ENCODE assay signal across 14 cellular contexts in the genomic region with DNA sequence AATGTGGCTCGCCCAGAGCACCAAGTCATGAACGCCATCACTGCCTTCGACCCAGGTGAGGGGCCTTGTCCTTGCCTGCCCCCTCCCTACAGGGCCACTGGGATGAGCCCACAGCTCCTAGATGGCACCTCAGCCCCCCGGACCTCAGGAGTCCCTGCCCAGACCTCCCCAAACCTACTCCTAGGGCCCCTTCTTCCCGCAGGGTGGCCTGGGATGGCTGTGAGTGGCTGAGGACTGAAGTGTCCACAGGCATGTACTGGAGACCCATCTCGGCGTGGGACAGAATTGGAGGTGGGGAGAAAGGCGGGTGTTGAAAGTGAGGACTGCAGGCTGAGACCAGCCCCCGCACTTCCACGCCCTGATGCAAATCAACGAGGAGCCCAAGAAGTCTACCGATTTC. TPM values are rescaled to one million over a fixed set of nuclear protein-coding genes. Genes with fewer than 3 reads are reported as not detected.
DNase-seq lines count a peak whose midpoint lies in the region; ATAC-seq and TF ChIP-seq lines count a peak whose summit lies in the region.
"Had no signal": no experiment of that assay in that cellular context is flagged by ENCODE, and none has a peak within 500 bp of the region (broad histone marks: within the 10 kb centered on the region; RNA-seq: fewer than 3 reads in every experiment).

No MANE protein-coding gene starts in this region.

- intact Hi-C loops in IMR-90 (cut with micrococcal nuclease), result no loop called here
- intact Hi-C loops in sigmoid colon (cut with DNase I), result no loop called here
- intact Hi-C loops in head of caudate nucleus (cut with DNase I), result no loop called here

- CTCF ChIA-PET in IMR-90 (lab: Yijun Ruan, JAX), result no interaction called here

- peaks cover 12% of the 10 kb centered on the region for H3K4me1 ChIP-seq in IMR-90 (ENCODE audit: control insufficient read depth, insufficient read depth, low read length)
- peaks cover 16% of the 10 kb centered on the region for H3K4me1 ChIP-seq in RWPE2 (ENCODE audit: insufficient read depth, poor library complexity, severe bottlenecking)
- peaks cover 0 to 50% (median 6%) of the 10 kb centered on the region in 3 donors for H3K4me1 ChIP-seq in gastroesophageal sphincter
- peaks cover 0 to 40% (median 36%) of the 10 kb centered on the region in 4 donors for H3K4me1 ChIP-seq in sigmoid colon

- WGBS in IMR-90 (ENCODE audit: extremely low coverage in 2 of 2, insufficient read length in 1 of 2), 2 experiments, result no CpG with 5 or more reads among the region's 12 CpGs
- 67 to 77% methylated on average over 6 to 9 of the region's 12 CpGs for WGBS in gastroesophageal sphincter (ENCODE audit: low coverage in 1 of 2), 2 donors
- 60 to 87% methylated on average over 12 of the region's 12 CpGs for WGBS in sigmoid colon, 2 donors

- H3K9ac ChIP-seq in IMR-90 (ENCODE audit: low read depth, low read length), result no peak overlapping the region
- H3K9ac ChIP-seq: SK-N-SH had no signal

- in situ Hi-C loops in IMR-90 (cut with MboI; ENCODE audit: low sequenced_read_pairs), result loop anchor here (5.0 kb wide), 1 partner anchor 33 kb away; no protein-coding TSS in a partner anchor

- POLR2A ChIA-PET in IMR-90 (lab: Charles Lee; ENCODE audit: unreplicated experiment), result no interaction called here

- H3K79me1 ChIP-seq in IMR-90 (ENCODE audit: low read depth in 1 of 2, low read length in 2 of 2), result peaks cover 14 to 41% of the 10 kb centered on the region in 2 experiments; a peak in 3 of 4 replicates

- no TSS peak for BruUV-seq in IMR-90 (replicated peaks; lab: Mats Ljungman, UMichigan)

- H3K4me2 ChIP-seq in IMR-90 (ENCODE audit: low read depth, low read length), result no peak overlapping the region
- H3K4me2 ChIP-seq: SK-N-SH had no signal

- no peak overlapping the region for H3K18ac ChIP-seq in IMR-90 (ENCODE audit: low read depth, low read length)

- no peak for DNase-seq in IMR-90
- DNase-seq in RWPE2 (ENCODE audit: low spot score), result no peak
- no peak for DNase-seq in sigmoid colon
- no peak for DNase-seq in SK-N-DZ (ENCODE audit: low spot score)
- DNase-seq in head of caudate nucleus, result no peak
- DNase-seq in NCI-H2196 treated with DMSO at 0.1 percent for 48 hours (lab: John Stamatoyannopoulos, UW; ENCODE audit: unreplicated experiment), result no peak
- DNase-seq: C1 segment of cervical spinal cord, NCI-H1048, NCI-H1930, Peyer's patch, SK-N-SH had no signal

- H2BK15ac ChIP-seq in IMR-90 (ENCODE audit: low read depth, low read length), result no peak overlapping the region

- TF ChIP-seq RAD21 in IMR-90 (IDR thresholded peaks at IDR 0.05; ENCODE audit: low read length), result no peak

- H3K14ac ChIP-seq in IMR-90 (replicated peaks; ENCODE audit: low read depth, low read length), result peak overlapping the region; percentile 66; the same call in 1 of the 2 replicates

- H2BK5ac ChIP-seq in IMR-90 (ENCODE audit: low read depth, low read length, poor library complexity, severe bottlenecking), result no peak overlapping the region

- H3K36me3 ChIP-seq in IMR-90 (ENCODE audit: control insufficient read depth, insufficient read depth, low read length), result peaks cover 7% of the 10 kb centered on the region
- peaks cover 16% of the 10 kb centered on the region for H3K36me3 ChIP-seq in RWPE2 (ENCODE audit: low read depth)
- no peaks in the 10 kb centered on the region for H3K36me3 ChIP-seq in gastroesophageal sphincter
- no peaks in the 10 kb centered on the region for H3K36me3 ChIP-seq in sigmoid colon
- H3K36me3 ChIP-seq: Peyer's patch had no signal

- dilution Hi-C loops in IMR-90 (cut with HindIII; ENCODE audit: low sequenced_read_pairs, unreplicated experiment), result no loop called here

- H3K23ac ChIP-seq in IMR-90 (ENCODE audit: low read depth, low read length), result peak overlapping the region; percentile 82; the same call in 1 of the 2 replicates

- no peak for TF ChIP-seq CTCF in IMR-90 (conservative IDR thresholded peaks at IDR 0.05; ENCODE audit: low read depth, low read length)
- no peak for TF ChIP-seq CTCF in RWPE2 (IDR thresholded peaks at IDR 0.05; ENCODE audit: poor library complexity, severe bottlenecking)
- TF ChIP-seq CTCF in gastroesophageal sphincter (IDR thresholded peaks at IDR 0.05), result no peak
- TF ChIP-seq CTCF in sigmoid colon (IDR thresholded peaks at IDR 0.05), result no peak

- H2BK20ac ChIP-seq in IMR-90 (ENCODE audit: low read depth, low read length), result no peak overlapping the region

- H4K8ac ChIP-seq in IMR-90 (ENCODE audit: low read depth in 2 of 2, low read length in 2 of 2), result no peak overlapping the region

- H2AK9ac ChIP-seq in IMR-90 (replicated peaks; ENCODE audit: low read depth, low read length, poor library complexity), result no peak overlapping the region

- TF ChIP-seq EP300 in gastroesophageal sphincter (IDR thresholded peaks at IDR 0.05), result no peak
- no peak for TF ChIP-seq EP300 in sigmoid colon (IDR thresholded peaks at IDR 0.05)

- H3K4ac ChIP-seq in IMR-90 (ENCODE audit: low read depth, low read length), result peak overlapping the region; percentile 57

- H3K56ac ChIP-seq in IMR-90 (ENCODE audit: extremely low read depth, insufficient read depth, low read length), result no peak overlapping the region

- TF ChIP-seq POLR2A in IMR-90 (IDR thresholded peaks at IDR 0.05; ENCODE audit: low read depth, low read length) (no peak), gastroesophageal sphincter (IDR thresholded peaks at IDR 0.05) (no peak), sigmoid colon (IDR thresholded peaks at IDR 0.05) (no peak)

- no peak overlapping the region for H2AK5ac ChIP-seq in IMR-90 (ENCODE audit: low read depth, low read length)

- H3K27me3 ChIP-seq in IMR-90 (ENCODE audit: control insufficient read depth, insufficient read depth, low read length) (no peaks in the 10 kb centered on the region), RWPE2 (ENCODE audit: insufficient read depth, poor library complexity, severe bottlenecking) (no peaks in the 10 kb centered on the region), gastroesophageal sphincter (no peaks in the 10 kb centered on the region), sigmoid colon (no peaks in the 10 kb centered on the region)
- H3K27me3 ChIP-seq: Peyer's patch had no signal

- H4K20me1 ChIP-seq in IMR-90 (ENCODE audit: insufficient read depth, low read length), result peaks cover 17% of the 10 kb centered on the region

- no peak overlapping the region for H4K5ac ChIP-seq in IMR-90 (ENCODE audit: low read depth, low read length)

- peak overlapping the region; percentile 51 for H2AFZ ChIP-seq in IMR-90 (replicated peaks; ENCODE audit: low read length, poor library complexity)

- ATAC-seq in IMR-90 (ENCODE audit: low read depth) (no peak), RWPE2 (ENCODE audit: low read depth) (no peak), gastroesophageal sphincter (no peak)

- H3K4me3 ChIP-seq in IMR-90 (ENCODE audit: insufficient read depth, low read depth, low read length) (no peak overlapping the region), RWPE2 (ENCODE audit: severe bottlenecking) (no peak overlapping the region), gastroesophageal sphincter (no peak overlapping the region), sigmoid colon (no peak overlapping the region)
- H3K4me3 ChIP-seq: Peyer's patch had no signal

- H4K91ac ChIP-seq in IMR-90 (ENCODE audit: insufficient read depth, low read depth, low read length), result no peak overlapping the region

- H3K27ac ChIP-seq in IMR-90 (ENCODE audit: insufficient read depth, low read length) (no peak overlapping the region), RWPE2 (ENCODE audit: poor library complexity, severe bottlenecking) (peak overlapping the region; percentile 56), gastroesophageal sphincter (peak overlapping the region in 3 of 4 donors; percentile 48 to 57 (median 54)), sigmoid colon (peak overlapping the region in 3 of 4 donors; percentile 40 to 44 (median 44))
- H3K27ac ChIP-seq: Peyer's patch had no signal

- H2BK120ac ChIP-seq in IMR-90 (ENCODE audit: low read depth, low read length), result no peak overlapping the region

- peaks cover 13% of the 10 kb centered on the region; the same call in 1 of the 2 replicates for H3K9me1 ChIP-seq in IMR-90 (ENCODE audit: insufficient read depth, low read length)

- H3K9me3 ChIP-seq in IMR-90 (ENCODE audit: control insufficient read depth, insufficient read depth, low read length), result no peaks in the 10 kb centered on the region
- no peaks in the 10 kb centered on the region for H3K9me3 ChIP-seq in RWPE2 (ENCODE audit: severe bottlenecking)
- H3K9me3 ChIP-seq in gastroesophageal sphincter, result no peaks in the 10 kb centered on the region
- no peaks in the 10 kb centered on the region for H3K9me3 ChIP-seq in sigmoid colon
- H3K9me3 ChIP-seq: Peyer's patch, SK-N-SH had no signal

TF ChIP-seq in IMR-90, 13 proteins besides CTCF, POLR2A, EP300 and RAD21 (continues in another document):
- no peak for TF ChIP-seq MAZ (IDR thresholded peaks at IDR 0.05; ENCODE audit: borderline replicate concordance, low read depth, low read length)
- no peak for TF ChIP-seq BHLHE40 (IDR thresholded peaks at IDR 0.05; ENCODE audit: low read depth, low read length)
- TF ChIP-seq MAFK (IDR thresholded peaks at IDR 0.05; ENCODE audit: low read depth, low read length), result no peak
- no peak for TF ChIP-seq MXI1 (IDR thresholded peaks at IDR 0.05; ENCODE audit: borderline replicate concordance, low read depth, low read length)
- TF ChIP-seq RFX5 (IDR thresholded peaks at IDR 0.05; ENCODE audit: low read depth, low read length), result no peak
- TF ChIP-seq SMC3 (IDR thresholded peaks at IDR 0.05; ENCODE audit: low read depth, low read length), result no peak

RNA-seq across cellular contexts. Expression of gene TUBB6, which starts 2.8 kb away (rescaled TPM):
- total RNA-seq in IMR-90 (2012; rRNA removed) (927 and 997 TPM in 2 replicates), gastroesophageal sphincter (100 to 1,000 TPM; 398 to 983 (median 654) TPM), sigmoid colon (100 to 1,000 TPM; 298 to 445 (median 376) TPM)
- polyA plus RNA-seq in IMR-90 (2012; rRNA removed) (1,040 and 1,386 TPM in 2 replicates), sigmoid colon (10 to 100 TPM; 19.2 to 58.0 (median 42.6) TPM)
- polyA plus RNA-seq in IMR-90 (2012; cell fraction: cytosol; rRNA removed), result 740 and 1,531 TPM in 2 replicates
- polyA plus RNA-seq in IMR-90 (2012; cell fraction: nucleus; rRNA removed; ENCODE audit: low replicate concordance), result 748 and 1,694 TPM in 2 replicates
- polyA plus RNA-seq in SK-N-DZ (2014; cell fraction: cytosol; rRNA removed), result 67.3 and 69.0 TPM in 2 replicates
- polyA plus RNA-seq in SK-N-DZ (2014; cell fraction: nucleus; rRNA removed), result 29.0 and 31.2 TPM in 2 replicates

RNA-seq across cellular contexts. Expression of gene CIDEA, which starts 51.0 kb away (rescaled TPM):
- total RNA-seq in IMR-90 (2012; rRNA removed) (not detected in 2 replicates), gastroesophageal sphincter (1 to 10 TPM in 1 of 4 donors, under 1 TPM in 2, not detected in 1; 0.31 to 5.1 (median 0.59) TPM), sigmoid colon (10 to 100 TPM in 1 of 4 donors, not detected in 3; 17.8 TPM)
- polyA plus RNA-seq in IMR-90 (2012; rRNA removed) (not detected in 2 replicates), sigmoid colon (1 to 10 TPM in 1 of 3 donors, not detected in 2; 4.2 TPM)
- polyA plus RNA-seq in IMR-90 (2012; cell fraction: cytosol; rRNA removed), result 0.12 TPM in 1 of 2 replicates, not detected in the other
- polyA plus RNA-seq in IMR-90 (2012; cell fraction: nucleus; rRNA removed; ENCODE audit: low replicate concordance), result not detected in 2 replicates
- polyA plus RNA-seq in SK-N-DZ (2014; cell fraction: cytosol; rRNA removed), result not detected in 2 replicates
- polyA plus RNA-seq in SK-N-DZ (2014; cell fraction: nucleus; rRNA removed), result not detected in 2 replicates
- total RNA-seq: H4, M059J, Peyer's patch had no signal
- polyA plus RNA-seq: SK-N-SH had no signal
